In the genomic region with DNA sequence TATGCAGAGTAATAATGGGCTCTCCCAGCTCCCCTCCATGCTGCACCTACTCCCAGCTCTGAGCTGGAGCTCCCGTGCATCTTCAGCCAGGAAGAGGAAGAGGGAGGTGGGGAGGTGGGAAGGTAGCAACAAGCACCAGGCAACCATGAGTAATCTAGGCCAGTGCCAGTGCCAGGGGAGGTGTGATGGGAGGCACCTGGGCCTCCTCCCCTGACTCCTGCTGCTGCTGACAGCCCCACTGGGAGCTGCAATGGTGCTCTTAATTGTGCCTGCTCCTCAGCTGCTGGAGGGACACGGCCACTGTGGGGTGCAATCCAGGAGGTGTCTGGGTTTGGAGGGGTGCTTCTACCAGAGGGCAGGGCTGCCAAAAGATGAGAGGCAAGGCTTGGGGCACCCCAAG, we compare ENCODE assay signal across 19 cellular contexts.
"Had no signal": no experiment of that assay in that cellular context is flagged by ENCODE, and none has a peak within 500 bp of the region (broad histone marks: within the 10 kb centered on the region; RNA-seq: fewer than 3 reads in every experiment).

No MANE protein-coding gene starts in this region.

- H3K27ac ChIP-seq: colonic mucosa, gastroesophageal sphincter, lower lobe of right lung, neutrophil had no signal

- H3K9me3 ChIP-seq: colonic mucosa, gastroesophageal sphincter, lower lobe of right lung, neutrophil had no signal

- H3K27me3 ChIP-seq: colonic mucosa, gastroesophageal sphincter had no signal

- H3K36me3 ChIP-seq: colonic mucosa, gastroesophageal sphincter, lower lobe of right lung, neutrophil had no signal

- DNase-seq: activated CD4-positive, alpha-beta memory T cell treated with anti-CD3 and anti-CD28 coated beads, Interleukin-2, amount 10 ng/mL, durations not matched to agents 7 days and 5 days; activated CD4-positive, alpha-beta T cell treated with anti-CD3 and anti-CD28 coated beads for 48 hours; activated CD4-positive, CD25-positive, alpha-beta regulatory T cell; activated CD8-positive, alpha-beta memory T cell treated with anti-CD3 and anti-CD28 coated beads, Interleukin-2, amount 10 ng/mL, durations not matched to agents 7 days and 5 days; activated naive CD4-positive, alpha-beta T cell treated with Interleukin-2 at 50 U/mL for 16 hours; activated naive CD8-positive, alpha-beta T cell treated with anti-CD3 and anti-CD28 coated beads, Interleukin-2, amount 10 ng/mL, durations not matched to agents 7 days and 5 days; central memory CD4-positive, alpha-beta T cell; colonic mucosa; lower lobe of right lung; naive thymus-derived CD8-positive, alpha-beta T cell; retina; stimulated activated CD4-positive, alpha-beta T cell treated with anti-CD3 and anti-CD28 coated beads, Interleukin-12 subunit alpha, Interleukin-12 subunit beta, amount 100 ng/mL, for 4 hours; stimulated activated CD4-positive, alpha-beta T cell treated with anti-CD3 and anti-CD28 coated beads, Interleukin-1b, Interleukin-23, amount 100 ng/mL, for 48 hours; stimulated activated CD8-positive, alpha-beta memory T cell treated with anti-CD3 and anti-CD28 coated beads, Interleukin-4, amount 100 ng/mL, for 48 hours; stimulated activated naive CD4-positive, alpha-beta T cell; T1000 had no signal

- H3K4me3 ChIP-seq: colonic mucosa, gastroesophageal sphincter, lower lobe of right lung had no signal

- H3K4me1 ChIP-seq: colonic mucosa, gastroesophageal sphincter, lower lobe of right lung had no signal

- ATAC-seq: activated CD8-positive, alpha-beta memory T cell treated with anti-CD3 and anti-CD28 coated beads, Interleukin-2, amount 10 ng/mL, durations not matched to agents 7 days and 5 days; esophagus mucosa; gastroesophageal sphincter; lower lobe of right lung; naive thymus-derived CD8-positive, alpha-beta T cell had no signal
